9 cellular contexts compared by ENCODE assay signal in the genomic region with DNA sequence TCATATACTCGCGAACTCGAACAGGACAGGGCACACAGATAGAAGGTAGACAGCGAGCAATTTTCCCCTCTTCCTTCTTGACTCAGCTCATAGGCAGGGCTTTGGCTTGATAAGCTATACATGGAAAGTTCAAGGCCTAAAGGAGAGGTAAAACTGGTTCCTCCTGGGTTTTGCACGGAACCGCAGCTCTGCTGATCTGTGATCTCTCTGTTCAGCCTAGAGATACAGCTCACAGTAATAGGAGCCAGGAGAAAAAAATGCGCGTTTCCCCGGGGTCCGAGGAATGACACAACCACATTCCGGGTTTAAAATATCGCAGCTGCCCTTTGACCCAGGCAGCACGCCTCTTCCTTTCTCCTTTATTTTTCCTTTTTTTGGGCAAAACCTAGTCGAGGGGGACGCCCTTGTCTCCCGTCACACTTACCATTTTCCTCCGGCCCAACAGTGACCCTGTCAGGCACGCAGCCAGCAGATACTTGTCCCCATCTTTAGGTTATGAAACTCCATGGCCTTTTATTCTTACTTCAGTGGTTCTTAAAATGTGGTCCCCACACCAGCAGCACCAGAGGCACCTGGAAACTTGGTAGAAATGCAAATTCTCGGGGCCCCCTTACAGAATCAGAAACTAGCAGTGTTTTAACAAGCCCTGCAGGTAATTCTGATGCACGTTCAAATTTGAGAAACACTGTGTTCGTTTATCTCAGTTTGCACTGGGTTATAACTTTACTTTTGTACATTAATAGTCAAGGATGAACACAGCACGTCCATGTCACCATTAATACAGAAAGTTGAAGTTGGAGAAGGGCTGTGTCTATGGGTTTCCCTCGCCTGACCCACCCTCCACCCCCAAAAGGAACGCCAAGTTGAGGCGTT. TPM values are rescaled to one million over a fixed set of nuclear protein-coding genes. Genes with fewer than 3 reads are reported as not detected.
DNase-seq lines count a peak whose midpoint lies in the region; ATAC-seq, FAIRE-seq and TF ChIP-seq lines count a peak whose summit lies in the region.
"Had no signal": no experiment of that assay in that cellular context is flagged by ENCODE, and none has a peak within 500 bp of the region (broad histone marks: within the 10 kb centered on the region; RNA-seq: fewer than 3 reads in every experiment).

No MANE protein-coding gene starts in this region.

- in situ Hi-C loops in HepG2 (cut with HindIII; ENCODE audit: extremely low pct_ligation_motif_present, low pct_unique_long_range_greater_than_20kb), result loop anchor here (5.0 kb wide), 1 partner anchor 284 kb away; the partner anchor contains the start of gene PLXDC1

- under 1% methylated on average over 25 of the region's 25 CpGs for WGBS in HepG2 (ENCODE audit: low lambda C conversion rate)

- TF ChIP-seq POLR2A in HepG2 (IDR thresholded peaks at IDR 0.05; ENCODE audit: insufficient read depth in 1 of 2, low read depth in 2 of 2, low read length in 2 of 2), result peak in 1 of 2 experiments; percentile 58; a peak in 2 of 4 replicates

- no TSS peak for BruUV-seq in HepG2 (replicated peaks; lab: Mats Ljungman, UMichigan)

- peak overlapping the region; percentile 96 for H3K27ac Mint-ChIP-seq in T-helper 1 cell treated with Interleukin-12 subunit alpha and Interleukin-12 subunit beta and Interleukin-4 antibody, amounts not matched to agents 30 μg/mL and 1 μg/mL, for 36 hours

- TF ChIP-seq EP300 in HepG2 (IDR thresholded peaks at IDR 0.05; ENCODE audit: low read depth in 2 of 2, low read length in 2 of 2) (peak in 1 of 2 experiments; percentile 8; a peak in 1 of 4 replicates), HepG2 (CRISPR knock-in tag; IDR thresholded peaks at IDR 0.05; ENCODE audit: borderline replicate concordance) (no peak)

- TF ChIP-seq CTCF in HepG2 (CRISPR knock-in tag; IDR thresholded peaks at IDR 0.05), result no peak

- ATAC-seq in HepG2 (0 out of 3 replicates have a peak, but pooled peaks have one; percentile 0), GM18858 (IDR thresholded peaks at IDR 0.05; ENCODE audit: unreplicated experiment) (no peak)

- H3K4me1 ChIP-seq in HepG2 (ENCODE audit: insufficient read depth, low read length), result peaks cover 39% of the 10 kb centered on the region

- H3K4me1 Mint-ChIP-seq in T-helper 1 cell treated with Interleukin-12 subunit alpha and Interleukin-12 subunit beta and Interleukin-4 antibody, amounts not matched to agents 30 μg/mL and 1 μg/mL, for 36 hours (ENCODE audit: low read depth), result peaks cover 34% of the 10 kb centered on the region

- H3K27me3 ChIP-seq in HepG2 (ENCODE audit: control insufficient read depth in 1 of 2, insufficient read depth in 2 of 2, low read length in 2 of 2), result peaks cover 0 to 2% of the 10 kb centered on the region in 2 experiments; a peak in 2 of 5 replicates
- H3K27me3 ChIP-seq: foreskin keratinocyte had no signal

- peaks cover 18% of the 10 kb centered on the region for H4K20me1 ChIP-seq in HepG2 (ENCODE audit: insufficient read depth, low read length)

- no peak for DNase-seq in T-helper 1 cell
- peak; percentile 79 for DNase-seq in NCI-H345 treated with DMSO at 0.1 percent for 48 hours (lab: John Stamatoyannopoulos, UW; ENCODE audit: unreplicated experiment)
- DNase-seq in caudate nucleus (lab: John Stamatoyannopoulos, UW), result peak in 6 of 61 donors; percentile 19 to 58 (median 51)
- peak; percentile 70 for DNase-seq in HepG2 (ENCODE audit: low spot score)
- DNase-seq in substantia nigra (lab: John Stamatoyannopoulos, UW), result peak in 3 of 49 donors; percentile 38 to 59 (median 50)
- DNase-seq in activated effector memory CD4-positive, alpha-beta T cell treated with Interleukin-2 at 50 U/mL for 16 hours, result no peak

- peak overlapping the region; percentile 98 to 99 (median 99) for H3K4me3 ChIP-seq in HepG2 (replicated peaks in 1 of 3; ENCODE audit: insufficient read depth in 1 of 3, low read depth in 2 of 3, low read length in 3 of 3)

- H3K9me3 Mint-ChIP-seq in T-helper 1 cell treated with Interleukin-12 subunit alpha and Interleukin-12 subunit beta and Interleukin-4 antibody, amounts not matched to agents 30 μg/mL and 1 μg/mL, for 36 hours, result no peaks in the 10 kb centered on the region

- peak overlapping the region; percentile 95 for H3K4me3 Mint-ChIP-seq in T-helper 1 cell treated with Interleukin-12 subunit alpha and Interleukin-12 subunit beta and Interleukin-4 antibody, amounts not matched to agents 30 μg/mL and 1 μg/mL, for 36 hours

- no peaks in the 10 kb centered on the region for H3K9me3 ChIP-seq in HepG2 (ENCODE audit: low read length)

- peaks cover 33% of the 10 kb centered on the region for H3K79me2 ChIP-seq in HepG2 (ENCODE audit: insufficient read depth, low read length)

- CTCF ChIA-PET in HepG2 (lab: Yijun Ruan, JAX; ENCODE audit: low intra/inter-chr PET ratio, low total read pairs), result interaction anchor here (1.4 kb wide), 1 partner anchor 284 kb away, joined by 4 read pairs; no protein-coding TSS in a partner anchor

- H3K9ac ChIP-seq in HepG2 (ENCODE audit: insufficient read depth, low read depth, low read length), result peak overlapping the region; percentile 87

- H3K27ac ChIP-seq in caudate nucleus (ENCODE audit: low read depth, low read length) (peak overlapping the region; percentile 96), HepG2 (ENCODE audit: extremely low read length, insufficient read depth, low read length) (peak overlapping the region; percentile 88), substantia nigra (ENCODE audit: low read depth, low read length, poor library complexity, severe bottlenecking) (peak overlapping the region; percentile 97)
- H3K27ac ChIP-seq: foreskin keratinocyte had no signal

- intact Hi-C loops in HepG2 (cut with micrococcal nuclease; ENCODE audit: unreplicated experiment), result loop anchor here (5.0 kb wide), 1 partner anchor 116 kb away; the partner anchor contains the start of gene PSMB3

- TF ChIP-seq RAD21 in HepG2 (CRISPR knock-in tag; IDR thresholded peaks at IDR 0.05), result no peak

- POLR2A ChIA-PET in HepG2 (lab: Yijun Ruan, JAX), result interaction anchor here (1.0 to 7.3 kb wide), 14 partner anchors 9 to 332 kb away, joined by 3 to 175 read pairs (median 10); partner anchors contain the start of genes LASP1NB, PSMB3, RPL19 and RPL23

- peaks cover 10% of the 10 kb centered on the region for H3K36me3 Mint-ChIP-seq in T-helper 1 cell treated with Interleukin-12 subunit alpha and Interleukin-12 subunit beta and Interleukin-4 antibody, amounts not matched to agents 30 μg/mL and 1 μg/mL, for 36 hours (ENCODE audit: low read depth)

- peaks cover 4% of the 10 kb centered on the region for H3K27me3 Mint-ChIP-seq in T-helper 1 cell treated with Interleukin-12 subunit alpha and Interleukin-12 subunit beta and Interleukin-4 antibody, amounts not matched to agents 30 μg/mL and 1 μg/mL, for 36 hours (ENCODE audit: low read depth)

- H2AFZ ChIP-seq in HepG2 (ENCODE audit: low read length), result peak overlapping the region; percentile 73

- H3K36me3 ChIP-seq in HepG2 (replicated peaks in 1 of 2; ENCODE audit: control insufficient read depth in 1 of 2, insufficient read depth in 2 of 2, low read length in 2 of 2), result peaks cover 2 to 3% of the 10 kb centered on the region in 2 experiments; a peak in 2 of 5 replicates

- peak; percentile 79 for FAIRE-seq in HepG2 (lab: Jason Lieb, UNC)

- H3K4me2 ChIP-seq in HepG2 (ENCODE audit: low read depth, low read length), result peak overlapping the region; percentile 83

RNA-seq across cellular contexts. Expression of gene LASP1, which starts 1.5 kb away (rescaled TPM):
- total RNA-seq in HepG2 (2016; rRNA removed; fragmentation: Illumina TruSeq; extraction: Trizol), result 97.0 and 110 TPM in 2 replicates
- 9.8 and 10.1 TPM in 2 replicates for total RNA-seq in HepG2 (2016; cell fraction: cytosol; rRNA removed; fragmentation: Illumina TruSeq; extraction: Trizol; ENCODE audit: low read depth)
- 92.3 and 97.2 TPM in 2 replicates for total RNA-seq in HepG2 (2016; cell fraction: insoluble cytoplasmic fraction; rRNA removed; fragmentation: Illumina TruSeq; extraction: Trizol)
- total RNA-seq in HepG2 (2016; cell fraction: membrane; rRNA removed; fragmentation: Illumina TruSeq; extraction: Trizol), result 38.1 and 38.7 TPM in 2 replicates
- 62.5 and 68.5 TPM in 2 replicates for total RNA-seq in HepG2 (2016; cell fraction: nucleus; rRNA removed; fragmentation: Illumina TruSeq; extraction: Trizol)
- 70.1 and 80.4 TPM in 2 replicates for polyA plus RNA-seq in HepG2 (2011; rRNA removed)
- 81.9 and 127 TPM in 2 replicates for polyA plus RNA-seq in HepG2 (2011; cell fraction: cytosol; rRNA removed)
- 107 and 129 TPM in 2 replicates for polyA plus RNA-seq in HepG2 (2011; cell fraction: nucleus; rRNA removed)
- polyA plus RNA-seq in HepG2 (2012), result 82.2 and 85.9 TPM in 2 replicates
- 7.2 and 8.1 TPM in 2 replicates for polyA plus RNA-seq in HepG2 (2016; cell fraction: cytosol; fragmentation: Illumina TruSeq; extraction: Trizol; ENCODE audit: low read depth)
- polyA plus RNA-seq in HepG2 (2016; cell fraction: insoluble cytoplasmic fraction; fragmentation: Illumina TruSeq; extraction: Trizol; ENCODE audit: low read depth), result 138 and 161 TPM in 2 replicates
- polyA plus RNA-seq in HepG2 (2016; cell fraction: membrane; fragmentation: Illumina TruSeq; extraction: Trizol; ENCODE audit: low read depth), result 25.1 and 28.1 TPM in 2 replicates
- polyA plus RNA-seq in HepG2 (2016; cell fraction: nucleus; fragmentation: Illumina TruSeq; extraction: Trizol; ENCODE audit: insufficient read depth, low read depth), result 109 and 113 TPM in 2 replicates
- polyA minus RNA-seq in HepG2 (2011; rRNA and poly(A)+ RNA removed; ENCODE audit: low replicate concordance), result 136 and 189 TPM in 2 replicates
- 107 and 130 TPM in 2 replicates for polyA minus RNA-seq in HepG2 (2011; cell fraction: cytosol; rRNA and poly(A)+ RNA removed)
- 49.2 and 50.4 TPM in 2 replicates for polyA minus RNA-seq in HepG2 (2011; cell fraction: nucleus; rRNA and poly(A)+ RNA removed)

RNA-seq across cellular contexts. Expression of gene RPL23, which starts 14.8 kb away (rescaled TPM):
- total RNA-seq in HepG2 (2016; rRNA removed; fragmentation: Illumina TruSeq; extraction: Trizol), result 2,790 and 3,298 TPM in 2 replicates
- 4,051 and 4,588 TPM in 2 replicates for total RNA-seq in HepG2 (2016; cell fraction: cytosol; rRNA removed; fragmentation: Illumina TruSeq; extraction: Trizol; ENCODE audit: low read depth)
- total RNA-seq in HepG2 (2016; cell fraction: insoluble cytoplasmic fraction; rRNA removed; fragmentation: Illumina TruSeq; extraction: Trizol), result 2,655 and 3,446 TPM in 2 replicates
- 6,899 and 6,901 TPM in 2 replicates for total RNA-seq in HepG2 (2016; cell fraction: membrane; rRNA removed; fragmentation: Illumina TruSeq; extraction: Trizol)
- 995 and 1,125 TPM in 2 replicates for total RNA-seq in HepG2 (2016; cell fraction: nucleus; rRNA removed; fragmentation: Illumina TruSeq; extraction: Trizol)
- polyA plus RNA-seq in HepG2 (2011; rRNA removed), result 4,288 and 4,860 TPM in 2 replicates
- polyA plus RNA-seq in HepG2 (2011; cell fraction: cytosol; rRNA removed), result 4,164 and 5,084 TPM in 2 replicates
- 680 and 915 TPM in 2 replicates for polyA plus RNA-seq in HepG2 (2011; cell fraction: nucleus; rRNA removed)
- polyA plus RNA-seq in HepG2 (2012), result 4,457 and 5,527 TPM in 2 replicates
- 5,325 and 6,272 TPM in 2 replicates for polyA plus RNA-seq in HepG2 (2016; cell fraction: cytosol; fragmentation: Illumina TruSeq; extraction: Trizol; ENCODE audit: low read depth)
- 3,877 and 3,973 TPM in 2 replicates for polyA plus RNA-seq in HepG2 (2016; cell fraction: insoluble cytoplasmic fraction; fragmentation: Illumina TruSeq; extraction: Trizol; ENCODE audit: low read depth)
- polyA plus RNA-seq in HepG2 (2016; cell fraction: membrane; fragmentation: Illumina TruSeq; extraction: Trizol; ENCODE audit: low read depth), result 7,669 and 7,726 TPM in 2 replicates
- polyA plus RNA-seq in HepG2 (2016; cell fraction: nucleus; fragmentation: Illumina TruSeq; extraction: Trizol; ENCODE audit: insufficient read depth, low read depth), result 2,046 and 2,062 TPM in 2 replicates
- polyA minus RNA-seq in HepG2 (2011; rRNA and poly(A)+ RNA removed; ENCODE audit: low replicate concordance), result 223 and 322 TPM in 2 replicates
- polyA minus RNA-seq in HepG2 (2011; cell fraction: cytosol; rRNA and poly(A)+ RNA removed), result 1,056 and 1,226 TPM in 2 replicates
- 292 and 362 TPM in 2 replicates for polyA minus RNA-seq in HepG2 (2011; cell fraction: nucleus; rRNA and poly(A)+ RNA removed)

RNA-seq across cellular contexts. Expression of gene CWC25, which starts 43.2 kb away (rescaled TPM):
- 12.7 and 15.6 TPM in 2 replicates for total RNA-seq in HepG2 (2016; rRNA removed; fragmentation: Illumina TruSeq; extraction: Trizol)
- 3.7 and 5.9 TPM in 2 replicates for total RNA-seq in HepG2 (2016; cell fraction: cytosol; rRNA removed; fragmentation: Illumina TruSeq; extraction: Trizol; ENCODE audit: low read depth)
- total RNA-seq in HepG2 (2016; cell fraction: insoluble cytoplasmic fraction; rRNA removed; fragmentation: Illumina TruSeq; extraction: Trizol), result 12.1 and 16.1 TPM in 2 replicates
- 4.9 and 5.9 TPM in 2 replicates for total RNA-seq in HepG2 (2016; cell fraction: membrane; rRNA removed; fragmentation: Illumina TruSeq; extraction: Trizol)
- 16.2 and 16.8 TPM in 2 replicates for total RNA-seq in HepG2 (2016; cell fraction: nucleus; rRNA removed; fragmentation: Illumina TruSeq; extraction: Trizol)
- 20.6 and 22.7 TPM in 2 replicates for polyA plus RNA-seq in HepG2 (2011; rRNA removed)
- 8.0 and 10.1 TPM in 2 replicates for polyA plus RNA-seq in HepG2 (2011; cell fraction: cytosol; rRNA removed)
- 75.8 and 78.0 TPM in 2 replicates for polyA plus RNA-seq in HepG2 (2011; cell fraction: nucleus; rRNA removed)
- polyA plus RNA-seq in HepG2 (2012), result 13.3 and 15.9 TPM in 2 replicates
- polyA plus RNA-seq in HepG2 (2016; cell fraction: cytosol; fragmentation: Illumina TruSeq; extraction: Trizol; ENCODE audit: low read depth), result 1.3 and 1.4 TPM in 2 replicates
- polyA plus RNA-seq in HepG2 (2016; cell fraction: insoluble cytoplasmic fraction; fragmentation: Illumina TruSeq; extraction: Trizol; ENCODE audit: low read depth), result 13.2 and 13.4 TPM in 2 replicates
- polyA plus RNA-seq in HepG2 (2016; cell fraction: membrane; fragmentation: Illumina TruSeq; extraction: Trizol; ENCODE audit: low read depth), result 2.8 and 3.3 TPM in 2 replicates
- 51.8 and 58.8 TPM in 2 replicates for polyA plus RNA-seq in HepG2 (2016; cell fraction: nucleus; fragmentation: Illumina TruSeq; extraction: Trizol; ENCODE audit: insufficient read depth, low read depth)
- polyA minus RNA-seq in HepG2 (2011; rRNA and poly(A)+ RNA removed; ENCODE audit: low replicate concordance), result 7.6 and 11.6 TPM in 2 replicates
- polyA minus RNA-seq in HepG2 (2011; cell fraction: cytosol; rRNA and poly(A)+ RNA removed), result 3.6 and 4.1 TPM in 2 replicates
- 18.3 TPM in 2 replicates for polyA minus RNA-seq in HepG2 (2011; cell fraction: nucleus; rRNA and poly(A)+ RNA removed)

Comparison
In these comparisons a context has a peak if more than half of its experiments do, and no peak if none do; other contexts are left out.
1. DNase-seq: peak in NCI-H345 treated with DMSO at 0.1 percent for 48 hours (single experiment) and HepG2 (single experiment); none in T-helper 1 cell (0 of 5) and activated effector memory CD4-positive, alpha-beta T cell treated with Interleukin-2 at 50 U/mL for 16 hours (single experiment).
2. Peak in every context shown above with its lines, with median percentiles within 50 percentile points of each other: H3K27ac ChIP-seq.